1 cellular context compared by ENCODE assay signal in the genomic region with DNA sequence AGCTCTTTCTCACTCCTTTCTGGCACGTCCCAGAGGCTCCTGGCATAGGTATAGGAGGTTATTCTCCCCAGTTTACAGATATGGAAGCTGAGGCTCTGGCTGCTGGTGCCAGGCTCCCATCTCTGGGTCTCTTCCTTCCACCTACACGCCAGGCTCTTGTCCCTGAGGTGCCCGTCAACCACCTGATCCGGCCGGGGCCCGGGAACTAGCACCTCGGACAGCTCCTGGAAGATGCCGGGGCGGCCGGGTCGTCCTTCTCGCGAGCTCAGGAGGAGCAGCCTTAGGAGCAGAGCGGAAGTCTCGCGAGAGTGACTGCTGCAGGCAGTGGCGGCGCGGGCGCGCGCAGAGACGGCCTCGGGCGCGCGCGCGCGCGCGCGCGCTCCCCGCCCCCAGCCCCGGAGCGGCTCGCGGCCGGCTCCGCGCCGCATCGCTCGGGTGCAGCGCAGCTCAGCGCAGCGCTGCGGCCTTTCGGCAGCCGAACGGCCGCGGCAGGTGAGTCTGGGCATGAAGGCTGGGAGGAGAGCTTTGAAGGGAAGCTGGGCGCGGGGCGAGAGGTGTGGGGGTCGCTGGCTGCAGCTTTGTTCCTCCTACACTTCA.
TF ChIP-seq lines count a peak whose summit lies in the region.

SCAMP5 (plus strand) TSS at position 382 of the 597 bp plus-strand sequence. CDS start 16,277 bp downstream, outside the sequence.

TF ChIP-seq in K562, 482 proteins besides CTCF, POLR2A, EP300 and RAD21 (continued from another document and continues in another):
- TF ChIP-seq CREB3L1 (IDR thresholded peaks at IDR 0.05; ENCODE audit: borderline replicate concordance, low read depth) (peak; percentile 88), HDAC2 (IDR thresholded peaks at IDR 0.05) (peak; percentile 81), MAFF (IDR thresholded peaks at IDR 0.05; ENCODE audit: low read length) (peak; percentile 50; the same call in 1 of the 2 replicates), EHMT2 (IDR thresholded peaks at IDR 0.05) (peak; percentile 98), MAZ (CRISPR knock-in tag; conservative IDR thresholded peaks at IDR 0.05 in 1 of 2, IDR thresholded peaks at IDR 0.05 in 1 of 2) (peak; percentile 42 to 82; a peak in 2 of 4 replicates), ZNF184 (CRISPR knock-in tag; IDR thresholded peaks at IDR 0.05) (no peak), NFE2L1 (tag; IDR thresholded peaks at IDR 0.05; ENCODE audit: borderline replicate concordance, low read depth) (no peak), ARID2 (IDR thresholded peaks at IDR 0.05) (no peak), CHAMP1 (IDR thresholded peaks at IDR 0.05) (no peak), SMAD4 (CRISPR knock-in tag; conservative IDR thresholded peaks at IDR 0.05) (peak; percentile 69), HNRNPL (IDR thresholded peaks at IDR 0.05; ENCODE audit: low read depth, low read length) (no peak), ZNF561 (CRISPR knock-in tag; conservative IDR thresholded peaks at IDR 0.05) (no peak), ZNF589 (CRISPR knock-in tag; IDR thresholded peaks at IDR 0.05; ENCODE audit: low read depth) (peak; percentile 75), CREM (IDR thresholded peaks at IDR 0.05; ENCODE audit: low read depth) (peak; percentile 50; the same call in 1 of the 2 replicates), MYC (IDR thresholded peaks at IDR 0.05; ENCODE audit: low read depth, low read length) (0 out of 2 replicates have a peak, but pooled peaks have one; percentile 16), MYC (CRISPR knock-in tag; IDR thresholded peaks at IDR 0.05; ENCODE audit: borderline replicate concordance, low read depth) (no peak), SPI1 (IDR thresholded peaks at IDR 0.05; ENCODE audit: borderline replicate concordance, low read depth, low read length) (peak; percentile 48; the same call in 1 of the 2 replicates), RBM22 (IDR thresholded peaks at IDR 0.05; ENCODE audit: low read depth, low read length, poor library complexity, severe bottlenecking) (no peak), NRF1 (conservative IDR thresholded peaks at IDR 0.05 in 1 of 2, IDR thresholded peaks at IDR 0.05 in 1 of 2) (peak; percentile 56 to 60; a peak in 3 of 4 replicates), DMBX1 (CRISPR knock-in tag; IDR thresholded peaks at IDR 0.05; ENCODE audit: borderline replicate concordance) (peak; percentile 89), DACH1 (IDR thresholded peaks at IDR 0.05; ENCODE audit: partially characterized antibody) (no peak), FOXK1 (CRISPR knock-in tag; IDR thresholded peaks at IDR 0.05; ENCODE audit: borderline replicate concordance) (no peak; the same call in 1 of the 2 replicates), ZNF263 (CRISPR knock-in tag; IDR thresholded peaks at IDR 0.05; ENCODE audit: borderline replicate concordance) (peak; percentile 32; the same call in 1 of the 2 replicates), ZNF644 (tag; IDR thresholded peaks at IDR 0.05; ENCODE audit: low read depth) (peak; percentile 95), PHF8 (IDR thresholded peaks at IDR 0.05; ENCODE audit: borderline replicate concordance, low read length) (peak; percentile 22; the same call in 1 of the 2 replicates), RBM25 (IDR thresholded peaks at IDR 0.05; ENCODE audit: low read depth, low read length, severe bottlenecking) (peak; percentile 86), ZNF197 (CRISPR knock-in tag; IDR thresholded peaks at IDR 0.05; ENCODE audit: low read depth) (peak; percentile 93), TBP (optimal IDR thresholded peaks at IDR 0.05; ENCODE audit: low read depth, low read length) (peak; percentile 64), ZNF124 (CRISPR knock-in tag; IDR thresholded peaks at IDR 0.05) (no peak), ATF1 (CRISPR knock-in tag; IDR thresholded peaks at IDR 0.05) (no peak), ATF1 (tag; IDR thresholded peaks at IDR 0.05) (no peak)
- TF ChIP-seq, protein P1, sequence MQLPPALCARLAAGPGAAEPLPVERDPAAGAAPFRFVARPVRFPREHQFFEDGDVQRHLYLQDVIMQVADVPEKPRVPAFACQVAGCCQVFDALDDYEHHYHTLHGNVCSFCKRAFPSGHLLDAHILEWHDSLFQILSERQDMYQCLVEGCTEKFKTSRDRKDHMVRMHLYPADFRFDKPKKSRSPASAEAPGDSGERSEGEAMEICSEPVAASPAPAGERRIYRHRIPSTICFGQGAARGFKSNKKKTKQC (CRISPR knock-in tag; IDR thresholded peaks at IDR 0.05): peak; percentile 91
- TF ChIP-seq, protein P2, sequence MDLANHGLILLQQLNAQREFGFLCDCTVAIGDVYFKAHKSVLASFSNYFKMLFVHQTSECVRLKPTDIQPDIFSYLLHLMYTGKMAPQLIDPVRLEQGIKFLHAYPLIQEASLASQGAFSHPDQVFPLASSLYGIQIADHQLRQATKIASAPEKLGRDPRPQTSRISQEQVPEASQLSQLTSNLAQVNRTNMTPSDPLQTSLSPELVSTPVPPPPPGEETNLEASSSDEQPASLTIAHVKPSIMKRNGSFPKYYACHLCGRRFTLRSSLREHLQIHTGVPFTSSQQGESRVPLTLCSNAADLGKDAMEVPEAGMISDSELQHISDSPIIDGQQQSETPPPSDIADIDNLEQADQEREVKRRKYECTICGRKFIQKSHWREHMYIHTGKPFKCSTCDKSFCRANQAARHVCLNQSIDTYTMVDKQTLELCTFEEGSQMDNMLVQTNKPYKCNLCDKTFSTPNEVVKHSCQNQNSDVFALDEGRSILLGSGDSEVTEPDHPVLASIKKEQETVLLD (IDR thresholded peaks at IDR 0.05): no peak
- TF ChIP-seq, protein P3, sequence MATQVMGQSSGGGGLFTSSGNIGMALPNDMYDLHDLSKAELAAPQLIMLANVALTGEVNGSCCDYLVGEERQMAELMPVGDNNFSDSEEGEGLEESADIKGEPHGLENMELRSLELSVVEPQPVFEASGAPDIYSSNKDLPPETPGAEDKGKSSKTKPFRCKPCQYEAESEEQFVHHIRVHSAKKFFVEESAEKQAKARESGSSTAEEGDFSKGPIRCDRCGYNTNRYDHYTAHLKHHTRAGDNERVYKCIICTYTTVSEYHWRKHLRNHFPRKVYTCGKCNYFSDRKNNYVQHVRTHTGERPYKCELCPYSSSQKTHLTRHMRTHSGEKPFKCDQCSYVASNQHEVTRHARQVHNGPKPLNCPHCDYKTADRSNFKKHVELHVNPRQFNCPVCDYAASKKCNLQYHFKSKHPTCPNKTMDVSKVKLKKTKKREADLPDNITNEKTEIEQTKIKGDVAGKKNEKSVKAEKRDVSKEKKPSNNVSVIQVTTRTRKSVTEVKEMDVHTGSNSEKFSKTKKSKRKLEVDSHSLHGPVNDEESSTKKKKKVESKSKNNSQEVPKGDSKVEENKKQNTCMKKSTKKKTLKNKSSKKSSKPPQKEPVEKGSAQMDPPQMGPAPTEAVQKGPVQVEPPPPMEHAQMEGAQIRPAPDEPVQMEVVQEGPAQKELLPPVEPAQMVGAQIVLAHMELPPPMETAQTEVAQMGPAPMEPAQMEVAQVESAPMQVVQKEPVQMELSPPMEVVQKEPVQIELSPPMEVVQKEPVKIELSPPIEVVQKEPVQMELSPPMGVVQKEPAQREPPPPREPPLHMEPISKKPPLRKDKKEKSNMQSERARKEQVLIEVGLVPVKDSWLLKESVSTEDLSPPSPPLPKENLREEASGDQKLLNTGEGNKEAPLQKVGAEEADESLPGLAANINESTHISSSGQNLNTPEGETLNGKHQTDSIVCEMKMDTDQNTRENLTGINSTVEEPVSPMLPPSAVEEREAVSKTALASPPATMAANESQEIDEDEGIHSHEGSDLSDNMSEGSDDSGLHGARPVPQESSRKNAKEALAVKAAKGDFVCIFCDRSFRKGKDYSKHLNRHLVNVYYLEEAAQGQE (CRISPR knock-in tag; IDR thresholded peaks at IDR 0.05; ENCODE audit: low read depth): peak; percentile 99
- TF ChIP-seq, protein P4, sequence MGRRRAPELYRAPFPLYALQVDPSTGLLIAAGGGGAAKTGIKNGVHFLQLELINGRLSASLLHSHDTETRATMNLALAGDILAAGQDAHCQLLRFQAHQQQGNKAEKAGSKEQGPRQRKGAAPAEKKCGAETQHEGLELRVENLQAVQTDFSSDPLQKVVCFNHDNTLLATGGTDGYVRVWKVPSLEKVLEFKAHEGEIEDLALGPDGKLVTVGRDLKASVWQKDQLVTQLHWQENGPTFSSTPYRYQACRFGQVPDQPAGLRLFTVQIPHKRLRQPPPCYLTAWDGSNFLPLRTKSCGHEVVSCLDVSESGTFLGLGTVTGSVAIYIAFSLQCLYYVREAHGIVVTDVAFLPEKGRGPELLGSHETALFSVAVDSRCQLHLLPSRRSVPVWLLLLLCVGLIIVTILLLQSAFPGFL (CRISPR knock-in tag; IDR thresholded peaks at IDR 0.05): 0 out of 2 replicates have a peak, but pooled peaks have one; percentile 56
- TF ChIP-seq, protein P5, sequence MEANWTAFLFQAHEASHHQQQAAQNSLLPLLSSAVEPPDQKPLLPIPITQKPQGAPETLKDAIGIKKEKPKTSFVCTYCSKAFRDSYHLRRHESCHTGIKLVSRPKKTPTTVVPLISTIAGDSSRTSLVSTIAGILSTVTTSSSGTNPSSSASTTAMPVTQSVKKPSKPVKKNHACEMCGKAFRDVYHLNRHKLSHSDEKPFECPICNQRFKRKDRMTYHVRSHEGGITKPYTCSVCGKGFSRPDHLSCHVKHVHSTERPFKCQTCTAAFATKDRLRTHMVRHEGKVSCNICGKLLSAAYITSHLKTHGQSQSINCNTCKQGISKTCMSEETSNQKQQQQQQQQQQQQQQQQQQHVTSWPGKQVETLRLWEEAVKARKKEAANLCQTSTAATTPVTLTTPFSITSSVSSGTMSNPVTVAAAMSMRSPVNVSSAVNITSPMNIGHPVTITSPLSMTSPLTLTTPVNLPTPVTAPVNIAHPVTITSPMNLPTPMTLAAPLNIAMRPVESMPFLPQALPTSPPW (CRISPR knock-in tag; IDR thresholded peaks at IDR 0.05): peak; percentile 61
- TF ChIP-seq, protein P6, sequence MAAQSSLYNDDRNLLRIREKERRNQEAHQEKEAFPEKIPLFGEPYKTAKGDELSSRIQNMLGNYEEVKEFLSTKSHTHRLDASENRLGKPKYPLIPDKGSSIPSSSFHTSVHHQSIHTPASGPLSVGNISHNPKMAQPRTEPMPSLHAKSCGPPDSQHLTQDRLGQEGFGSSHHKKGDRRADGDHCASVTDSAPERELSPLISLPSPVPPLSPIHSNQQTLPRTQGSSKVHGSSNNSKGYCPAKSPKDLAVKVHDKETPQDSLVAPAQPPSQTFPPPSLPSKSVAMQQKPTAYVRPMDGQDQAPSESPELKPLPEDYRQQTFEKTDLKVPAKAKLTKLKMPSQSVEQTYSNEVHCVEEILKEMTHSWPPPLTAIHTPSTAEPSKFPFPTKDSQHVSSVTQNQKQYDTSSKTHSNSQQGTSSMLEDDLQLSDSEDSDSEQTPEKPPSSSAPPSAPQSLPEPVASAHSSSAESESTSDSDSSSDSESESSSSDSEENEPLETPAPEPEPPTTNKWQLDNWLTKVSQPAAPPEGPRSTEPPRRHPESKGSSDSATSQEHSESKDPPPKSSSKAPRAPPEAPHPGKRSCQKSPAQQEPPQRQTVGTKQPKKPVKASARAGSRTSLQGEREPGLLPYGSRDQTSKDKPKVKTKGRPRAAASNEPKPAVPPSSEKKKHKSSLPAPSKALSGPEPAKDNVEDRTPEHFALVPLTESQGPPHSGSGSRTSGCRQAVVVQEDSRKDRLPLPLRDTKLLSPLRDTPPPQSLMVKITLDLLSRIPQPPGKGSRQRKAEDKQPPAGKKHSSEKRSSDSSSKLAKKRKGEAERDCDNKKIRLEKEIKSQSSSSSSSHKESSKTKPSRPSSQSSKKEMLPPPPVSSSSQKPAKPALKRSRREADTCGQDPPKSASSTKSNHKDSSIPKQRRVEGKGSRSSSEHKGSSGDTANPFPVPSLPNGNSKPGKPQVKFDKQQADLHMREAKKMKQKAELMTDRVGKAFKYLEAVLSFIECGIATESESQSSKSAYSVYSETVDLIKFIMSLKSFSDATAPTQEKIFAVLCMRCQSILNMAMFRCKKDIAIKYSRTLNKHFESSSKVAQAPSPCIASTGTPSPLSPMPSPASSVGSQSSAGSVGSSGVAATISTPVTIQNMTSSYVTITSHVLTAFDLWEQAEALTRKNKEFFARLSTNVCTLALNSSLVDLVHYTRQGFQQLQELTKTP (IDR thresholded peaks at IDR 0.05; ENCODE audit: low read depth in 1 of 2, partially characterized antibody in 2 of 2): peak in 1 of 2 experiments; percentile 89
